8 cellular contexts compared by ENCODE assay signal in the genomic region with DNA sequence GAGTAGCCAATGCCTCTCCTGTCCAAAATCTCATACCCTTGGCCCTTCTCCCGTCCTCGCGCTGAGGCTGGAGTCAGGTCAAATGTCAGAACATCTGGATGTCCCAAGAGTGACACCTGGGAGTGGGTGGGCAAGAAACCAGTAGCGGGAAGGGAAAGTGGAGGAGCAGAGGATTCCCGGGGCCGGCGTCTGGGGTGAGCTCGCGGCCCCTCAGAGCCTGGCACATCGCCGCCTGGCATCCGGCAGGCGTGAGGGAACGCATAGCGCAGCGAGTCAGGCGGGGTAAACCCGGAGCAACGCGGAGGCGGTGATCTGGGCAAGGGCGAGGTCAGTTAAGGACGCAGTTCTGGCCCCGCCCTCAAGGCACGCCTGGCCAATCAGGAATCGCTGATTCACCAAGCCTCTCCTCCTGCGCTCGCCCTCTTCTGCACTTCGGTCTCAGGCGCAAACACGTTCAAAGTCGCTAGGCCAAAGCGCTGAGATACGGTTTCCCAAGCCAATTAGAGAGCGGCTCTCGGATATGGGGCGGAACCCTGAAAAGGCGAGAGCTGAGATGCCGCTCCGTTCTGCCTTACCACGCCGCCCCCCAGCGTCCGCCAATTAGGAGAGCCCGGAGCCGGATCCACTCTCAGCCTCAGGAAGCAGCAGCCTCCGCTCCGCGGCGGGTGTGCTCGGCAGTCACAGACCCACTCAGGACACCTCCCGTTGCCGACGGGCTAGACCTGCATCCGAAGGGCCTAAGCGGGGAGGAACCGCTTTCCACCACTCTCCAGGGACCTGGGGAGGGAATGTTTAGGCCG. TPM values are rescaled to one million over a fixed set of nuclear protein-coding genes. Genes with fewer than 3 reads are reported as not detected.
A peak's percentile ranks its signal among the peaks of the same experiment; 100 is the strongest.
DNase-seq lines count a peak whose midpoint lies in the region; ATAC-seq and TF ChIP-seq lines count a peak whose summit lies in the region.

No MANE protein-coding gene starts in this region.

- no peaks in the 10 kb centered on the region for H3K9me3 ChIP-seq in smooth muscle cell (replicated peaks; ENCODE audit: low read depth)

- peak overlapping the region; percentile 73 for H3K27ac ChIP-seq in smooth muscle cell (ENCODE audit: low read depth)

- no peaks in the 10 kb centered on the region for H3K79me2 ChIP-seq in smooth muscle cell (ENCODE audit: low read depth)

- TF ChIP-seq CTCF in WI38 (IDR thresholded peaks at IDR 0.05; ENCODE audit: low read depth, low read length) = no peak
- TF ChIP-seq CTCF in cardiac fibroblast (IDR thresholded peaks at IDR 0.05; ENCODE audit: low read depth, low read length) = no peak
- no peak for TF ChIP-seq CTCF in smooth muscle cell (IDR thresholded peaks at IDR 0.05; ENCODE audit: borderline replicate concordance, insufficient read depth, poor library complexity, severe bottlenecking)

- H3K4me2 ChIP-seq in smooth muscle cell = peak overlapping the region; percentile 90

- ATAC-seq in GM18870 (IDR thresholded peaks at IDR 0.05; ENCODE audit: unreplicated experiment) (peak; percentile 89), HG03135 (IDR thresholded peaks at IDR 0.05; ENCODE audit: unreplicated experiment) (peak; percentile 84)

- peak; percentile 97 for DNase-seq in ACHN
- DNase-seq in NCI-H2196 treated with DMSO at 0.1 percent for 48 hours (lab: John Stamatoyannopoulos, UW; ENCODE audit: unreplicated experiment) = peak; percentile 100
- peak; percentile 100 for DNase-seq in cardiac fibroblast (ENCODE audit: low read depth in 2 of 2)
- peak; percentile 92 for DNase-seq in iPS-NIHi7 (ENCODE audit: extremely low spot score)
- peak; percentile 98 for DNase-seq in smooth muscle cell (lab: John Stamatoyannopoulos, UW; ENCODE audit: unreplicated experiment)

- no peaks in the 10 kb centered on the region for H3K27me3 ChIP-seq in smooth muscle cell (ENCODE audit: low read depth)

- in situ Hi-C loops in ACHN (cut with HindIII; ENCODE audit: low pct_ligation_motif_present, low pct_unique_long_range_greater_than_20kb, low sequenced_read_pairs) = no loop called here

- under 1% methylated on average over 58 of the region's 58 CpGs for WGBS in smooth muscle cell (ENCODE audit: low lambda C conversion rate)

- H3K4me3 ChIP-seq in WI38 (ENCODE audit: low read depth, low read length) (peak overlapping the region; percentile 64), cardiac fibroblast (replicated peaks in 1 of 2; ENCODE audit: low read depth in 2 of 2, low read length in 2 of 2) (peak overlapping the region; percentile 57 to 72), smooth muscle cell (peak overlapping the region; percentile 53)

- H2AFZ ChIP-seq in smooth muscle cell (ENCODE audit: low read depth) = peak overlapping the region; percentile 57

- no peaks in the 10 kb centered on the region for H4K20me1 ChIP-seq in smooth muscle cell (ENCODE audit: low read depth)

- peak overlapping the region; percentile 72 for H3K9ac ChIP-seq in smooth muscle cell (ENCODE audit: low read depth)

- H3F3A ChIP-seq in smooth muscle cell (ENCODE audit: low read depth) = no peaks in the 10 kb centered on the region

- H3K4me1 ChIP-seq in smooth muscle cell (ENCODE audit: low read depth) = peaks cover 15% of the 10 kb centered on the region

- no peaks in the 10 kb centered on the region for H3K36me3 ChIP-seq in smooth muscle cell (ENCODE audit: low read depth)

RNA-seq across cellular contexts. Expression of a gene that starts 22.5 kb away (rescaled TPM):
- total RNA-seq in smooth muscle cell = 23.1 and 34.7 TPM in 2 replicates
- polyA plus RNA-seq in smooth muscle cell = 22.6 and 37.0 TPM in 2 replicates

RNA-seq across cellular contexts. Expression of a gene that starts 22.7 kb away (rescaled TPM):
- 2,939 and 3,261 TPM in 2 replicates for total RNA-seq in smooth muscle cell
- 1,790 and 1,848 TPM in 2 replicates for polyA plus RNA-seq in smooth muscle cell

RNA-seq across cellular contexts. Expression of a gene that starts 27.8 kb away (rescaled TPM):
- 2.9 and 4.6 TPM in 2 replicates for total RNA-seq in smooth muscle cell
- polyA plus RNA-seq in smooth muscle cell = 6.1 and 14.6 TPM in 2 replicates

RNA-seq across cellular contexts. Expression of a gene that starts 39.9 kb away (rescaled TPM):
- total RNA-seq in smooth muscle cell = 52.5 and 67.9 TPM in 2 replicates
- polyA plus RNA-seq in smooth muscle cell = 69.9 and 78.6 TPM in 2 replicates

RNA-seq across cellular contexts. Expression of a gene that starts 40.3 kb away (rescaled TPM):
- total RNA-seq in smooth muscle cell = 21.4 and 33.8 TPM in 2 replicates
- polyA plus RNA-seq in smooth muscle cell = 23.1 and 24.0 TPM in 2 replicates

Comparison
In these comparisons a context has a peak if more than half of its experiments do, and no peak if none do; other contexts are left out.
1. Peak in every context shown above with its lines: DNase-seq, ATAC-seq, H3K4me3 ChIP-seq and H3K27ac ChIP-seq.